In the genomic region with DNA sequence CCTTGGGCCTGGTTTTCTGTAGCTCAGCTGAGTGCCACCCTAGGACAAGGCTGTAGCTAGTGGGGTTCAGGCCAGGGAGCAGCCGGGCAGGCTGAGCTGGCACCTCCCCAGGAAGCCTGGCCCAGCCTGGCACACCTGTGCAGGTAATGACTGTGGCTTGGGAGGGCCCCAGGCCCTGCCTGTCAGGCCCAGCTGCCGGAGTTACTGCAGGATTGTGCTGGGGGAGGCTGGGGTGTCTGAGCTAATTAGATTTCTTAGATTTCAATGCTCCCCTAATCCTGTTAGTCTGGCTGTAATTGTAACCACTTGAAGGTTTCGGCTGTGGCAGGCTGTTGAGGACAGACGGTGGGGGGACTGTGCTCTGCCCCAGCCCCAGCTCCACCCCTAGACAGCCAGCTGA, we compare ENCODE assay signal across 12 cellular contexts. TPM values are rescaled to one million over a fixed set of nuclear protein-coding genes. Genes with fewer than 3 reads are reported as not detected.
DNase-seq lines count a peak whose midpoint lies in the region; ATAC-seq and TF ChIP-seq lines count a peak whose summit lies in the region.
"Had no signal": no experiment of that assay in that cellular context is flagged by ENCODE, and none has a peak within 500 bp of the region (broad histone marks: within the 10 kb centered on the region; RNA-seq: fewer than 3 reads in every experiment).

No MANE protein-coding gene starts in this region.

- no TSS peak for BruUV-seq in Panc1 (replicated peaks; lab: Mats Ljungman, UMichigan)

- H3K18ac ChIP-seq in trophoblast cell (ENCODE audit: low read length): no peak overlapping the region

- in situ Hi-C loops in Panc1 (cut with HindIII; ENCODE audit: low pct_unique_long_range_greater_than_20kb, low sequenced_read_pairs): no loop called here

- no peak for TF ChIP-seq CTCF in Panc1 (IDR thresholded peaks at IDR 0.05)
- TF ChIP-seq CTCF in glutamatergic neuron (IDR thresholded peaks at IDR 0.05; ENCODE audit: partially characterized antibody, unreplicated experiment): no peak

- H3K36me3 Mint-ChIP-seq in glutamatergic neuron (ENCODE audit: unreplicated experiment): no peaks in the 10 kb centered on the region
- H3K36me3 Mint-ChIP-seq: CD4-positive, CD25-positive, alpha-beta regulatory T cell had no signal

- H3K36me3 ChIP-seq in Panc1 (ENCODE audit: control insufficient read depth, insufficient read depth, low read length): no peaks in the 10 kb centered on the region
- peaks cover 0 to 11% of the 10 kb centered on the region in 2 experiments for H3K36me3 ChIP-seq in trophoblast cell (ENCODE audit: control insufficient read depth in 1 of 2, insufficient read depth in 2 of 2, low read length in 2 of 2)

- H3K27me3 Mint-ChIP-seq in glutamatergic neuron (ENCODE audit: unreplicated experiment): peaks cover 25% of the 10 kb centered on the region

- peaks cover 84% of the 10 kb centered on the region for H3K4me1 ChIP-seq in Panc1 (ENCODE audit: control insufficient read depth, insufficient read depth, low read length)
- peaks cover 62 to 63% of the 10 kb centered on the region in 2 experiments for H3K4me1 ChIP-seq in trophoblast cell (ENCODE audit: control insufficient read depth in 1 of 2, insufficient read depth in 2 of 2, low read length in 2 of 2)

- CTCF ChIA-PET in Panc1 (lab: Charles Lee): no interaction called here

- peaks cover 48% of the 10 kb centered on the region for H3K4me1 Mint-ChIP-seq in glutamatergic neuron (ENCODE audit: low read depth, unreplicated experiment)

- H3K4me2 ChIP-seq in trophoblast cell (ENCODE audit: low read length): no peak overlapping the region
- H3K4me2 ChIP-seq: KMS-11 had no signal

- no peak overlapping the region for H2AK5ac ChIP-seq in trophoblast cell (ENCODE audit: low read length)

- H3K4me3 Mint-ChIP-seq in glutamatergic neuron (ENCODE audit: unreplicated experiment): no peak overlapping the region
- H3K4me3 Mint-ChIP-seq: activated B cell treated with CpG ODN at 0.5 μM for 24 hours had no signal

- H4K12ac ChIP-seq in trophoblast cell (ENCODE audit: low read depth, low read length): no peak overlapping the region

- ATAC-seq in Panc1 (no peak), HG03457 (IDR thresholded peaks at IDR 0.05; ENCODE audit: unreplicated experiment) (no peak), HG03378 (IDR thresholded peaks at IDR 0.05; ENCODE audit: unreplicated experiment) (no peak), HG02610 (IDR thresholded peaks at IDR 0.05; ENCODE audit: unreplicated experiment) (no peak)

- no peak overlapping the region for H2AFZ ChIP-seq in trophoblast cell (ENCODE audit: insufficient read depth, low read length, poor library complexity)

- H4K91ac ChIP-seq in trophoblast cell (ENCODE audit: low read depth, low read length): no peak overlapping the region

- intact Hi-C loops in Panc1 (cut with micrococcal nuclease; ENCODE audit: unreplicated experiment): no loop called here

- H3K27ac Mint-ChIP-seq in glutamatergic neuron (ENCODE audit: unreplicated experiment): peak overlapping the region; percentile 55
- H3K27ac Mint-ChIP-seq: activated B cell treated with CpG ODN at 0.5 μM for 24 hours; CD4-positive, CD25-positive, alpha-beta regulatory T cell had no signal

- H3K14ac ChIP-seq in trophoblast cell (ENCODE audit: low read length): no peak overlapping the region

- peaks cover 24% of the 10 kb centered on the region for H3K79me1 ChIP-seq in trophoblast cell (ENCODE audit: low read length)

- H2BK5ac ChIP-seq in trophoblast cell (ENCODE audit: low read depth, low read length, poor library complexity): no peak overlapping the region

- H3K4me3 ChIP-seq in Panc1 (ENCODE audit: low read depth in 2 of 2, low read length in 2 of 2) (no peak overlapping the region), trophoblast cell (ENCODE audit: low read depth, low read length) (no peak overlapping the region)

- DNase-seq in DMS79 (lab: John Stamatoyannopoulos, UW) (peak; percentile 6), Panc1 (ENCODE audit: low read depth, low spot score) (no peak), glutamatergic neuron (no peak), trophoblast cell (no peak), HuH-7.5 (ENCODE audit: low spot score) (no peak)
- DNase-seq: activated B cell treated with CpG ODN at 0.5 μM for 24 hours; CD4-positive, CD25-positive, alpha-beta regulatory T cell; NCI-H446 had no signal

- no peak overlapping the region for H2BK120ac ChIP-seq in trophoblast cell (ENCODE audit: insufficient read depth, low read length, poor library complexity)

- H4K8ac ChIP-seq in trophoblast cell (ENCODE audit: low read depth, low read length): no peak overlapping the region

- H3K27ac ChIP-seq in Panc1 (ENCODE audit: low read length) (peak overlapping the region; percentile 20; the same call in 1 of the 2 replicates), trophoblast cell (ENCODE audit: low read depth, low read length) (no peak overlapping the region)
- H3K27ac ChIP-seq: KMS-11 had no signal

- POLR2A ChIA-PET in Panc1 (lab: Charles Lee): interaction anchor here (0.5 kb wide), 1 partner anchor 30 kb away, joined by 5 read pairs; no protein-coding TSS in a partner anchor

- H2BK12ac ChIP-seq in trophoblast cell (ENCODE audit: low read length): no peak overlapping the region

- H3K9me3 Mint-ChIP-seq in glutamatergic neuron (ENCODE audit: unreplicated experiment): peaks cover 14% of the 10 kb centered on the region
- H3K9me3 Mint-ChIP-seq: activated B cell treated with CpG ODN at 0.5 μM for 24 hours; CD4-positive, CD25-positive, alpha-beta regulatory T cell had no signal

- H3K79me2 ChIP-seq in trophoblast cell (ENCODE audit: control insufficient read depth, insufficient read depth, low read length, poor library complexity): peaks cover 80% of the 10 kb centered on the region

- no peak overlapping the region for H3K9ac ChIP-seq in trophoblast cell (ENCODE audit: low read length)
- H3K9ac ChIP-seq: KMS-11 had no signal

- H3K27me3 ChIP-seq in Panc1 (ENCODE audit: control insufficient read depth, insufficient read depth, low read length): no peaks in the 10 kb centered on the region
- no peaks in the 10 kb centered on the region for H3K27me3 ChIP-seq in trophoblast cell (ENCODE audit: insufficient read depth, low read length)

- no peaks in the 10 kb centered on the region for H3K9me3 ChIP-seq in Panc1 (ENCODE audit: control insufficient read depth, insufficient read depth, low read depth, low read length)
- H3K9me3 ChIP-seq in trophoblast cell (ENCODE audit: insufficient read depth, low read depth, low read length): no peaks in the 10 kb centered on the region

- no CpG with 5 or more reads among the region's 4 CpGs for WGBS in trophoblast cell (ENCODE audit: extremely low coverage, insufficient coverage, insufficient read length)

- H3K23ac ChIP-seq in trophoblast cell (ENCODE audit: low read length): no peak overlapping the region

- peak overlapping the region; percentile 98 for H3K4ac ChIP-seq in trophoblast cell (ENCODE audit: low read depth, low read length)

RNA-seq across cellular contexts. Expression of gene ZMIZ1, which starts 6.0 kb away (rescaled TPM):
- total RNA-seq in Panc1 (2021; ENCODE audit: unreplicated experiment) (34.2 TPM), glutamatergic neuron (ENCODE audit: unreplicated experiment) (230 TPM)
- 29.1 TPM for polyA plus RNA-seq in Panc1 (2012; ENCODE audit: insufficient read length)
- polyA plus RNA-seq in trophoblast cell (2013): 52.4 and 54.3 TPM in 2 replicates
